ENCODE assay signal across 15 cellular contexts in genomic region chr7:22709857-22710256, GRCh38. TPM values are rescaled to one million over a fixed set of nuclear protein-coding genes. Genes with fewer than 3 reads are reported as not detected.
"Had no signal": no experiment of that assay in that cellular context is flagged by ENCODE, and none has a peak within 500 bp of the region (broad histone marks: within the 10 kb centered on the region; RNA-seq: fewer than 3 reads in every experiment).

No MANE protein-coding gene starts in this region.

- DNase-seq: activated CD4-positive, alpha-beta memory T cell treated with anti-CD3 and anti-CD28 coated beads, Interleukin-2, amount 10 ng/mL, durations not matched to agents 7 days and 5 days; activated CD4-positive, alpha-beta T cell treated with anti-CD3 and anti-CD28 coated beads for 36 hours; activated gamma-delta T cell; activated naive CD8-positive, alpha-beta T cell treated with anti-CD3 and anti-CD28 coated beads for 36 hours; activated T-cell treated with anti-CD3 and anti-CD28 coated beads, Interleukin-2, amount 50 U/mL, for 48 hours; brain microvascular endothelial cell; erythroblast; hippocampal formation; nephron progenitor cell; ovary; stimulated activated CD4-positive, alpha-beta T cell treated with anti-CD3 and anti-CD28 coated beads, Interleukin-4, amount 100 ng/mL, for 24 hours; stomach had no signal

- FAIRE-seq: urothelium cell line had no signal

- H3K27ac ChIP-seq: brain microvascular endothelial cell, ovary, stomach, thoracic aorta had no signal

- H3K9me3 Mint-ChIP-seq: activated CD4-positive, alpha-beta memory T cell treated with anti-CD3 and anti-CD28 coated beads, Interleukin-2, amount 10 ng/mL, durations not matched to agents 7 days and 5 days; activated naive CD8-positive, alpha-beta T cell treated with anti-CD3 and anti-CD28 coated beads for 36 hours; nephron progenitor cell had no signal

- H3K4me1 Mint-ChIP-seq: activated CD4-positive, alpha-beta memory T cell treated with anti-CD3 and anti-CD28 coated beads, Interleukin-2, amount 10 ng/mL, durations not matched to agents 7 days and 5 days; activated CD4-positive, alpha-beta T cell treated with anti-CD3 and anti-CD28 coated beads for 36 hours; activated naive CD8-positive, alpha-beta T cell treated with anti-CD3 and anti-CD28 coated beads for 36 hours; nephron progenitor cell had no signal

- H3K27ac Mint-ChIP-seq: activated CD4-positive, alpha-beta memory T cell treated with anti-CD3 and anti-CD28 coated beads, Interleukin-2, amount 10 ng/mL, durations not matched to agents 7 days and 5 days; activated CD4-positive, alpha-beta T cell treated with anti-CD3 and anti-CD28 coated beads for 36 hours; activated naive CD8-positive, alpha-beta T cell treated with anti-CD3 and anti-CD28 coated beads for 36 hours had no signal

- H3K27me3 Mint-ChIP-seq: activated CD4-positive, alpha-beta T cell treated with anti-CD3 and anti-CD28 coated beads for 36 hours; activated naive CD8-positive, alpha-beta T cell treated with anti-CD3 and anti-CD28 coated beads for 36 hours had no signal

- H3K36me3 Mint-ChIP-seq: activated naive CD8-positive, alpha-beta T cell treated with anti-CD3 and anti-CD28 coated beads for 36 hours had no signal

- H3K27me3 ChIP-seq: brain microvascular endothelial cell, ovary, stomach had no signal

- H3K36me3 ChIP-seq: brain microvascular endothelial cell, ovary, stomach, thoracic aorta had no signal

- H3K9me3 ChIP-seq: ovary, stomach, thoracic aorta had no signal

- ATAC-seq: activated CD4-positive, alpha-beta T cell treated with anti-CD3 and anti-CD28 coated beads for 36 hours had no signal

- H3K4me3 ChIP-seq: ovary, stomach, thoracic aorta had no signal

- H3K4me3 Mint-ChIP-seq: activated CD4-positive, alpha-beta memory T cell treated with anti-CD3 and anti-CD28 coated beads, Interleukin-2, amount 10 ng/mL, durations not matched to agents 7 days and 5 days; activated CD4-positive, alpha-beta T cell treated with anti-CD3 and anti-CD28 coated beads for 36 hours; activated naive CD8-positive, alpha-beta T cell treated with anti-CD3 and anti-CD28 coated beads for 36 hours; nephron progenitor cell had no signal

- H3K4me1 ChIP-seq: stomach had no signal

RNA-seq across cellular contexts. Expression of gene IL6, which starts 17.1 kb away (rescaled TPM):
- total RNA-seq: stomach; T-helper 2 cell treated with Interferon-gamma antibody and Interleukin-4, amounts not matched to agents 100 ng/mL and 5 ng/mL, for 36 hours had no signal
